Comparison of ENCODE assay signal across 6 cellular contexts in genomic region chr17:7383742-7384488, GRCh38. TPM values are rescaled to one million over a fixed set of nuclear protein-coding genes. Genes with fewer than 3 reads are reported as not detected.
A peak's percentile ranks its signal among the peaks of the same experiment; 100 is the strongest.
DNase-seq lines count a peak whose midpoint lies in the region; ATAC-seq and TF ChIP-seq lines count a peak whose summit lies in the region.

No MANE protein-coding gene starts in this region.

- H3K4me1 ChIP-seq in trophoblast cell (ENCODE audit: control insufficient read depth in 1 of 2, insufficient read depth in 2 of 2, low read length in 2 of 2) = peaks cover 24 to 25% of the 10 kb centered on the region in 2 experiments

- no peak overlapping the region for H2AFZ ChIP-seq in trophoblast cell (ENCODE audit: insufficient read depth, low read length, poor library complexity)

- no peak overlapping the region for H2BK120ac ChIP-seq in trophoblast cell (ENCODE audit: insufficient read depth, low read length, poor library complexity)

- H2BK5ac ChIP-seq in trophoblast cell (ENCODE audit: low read depth, low read length, poor library complexity) = no peak overlapping the region

- H4K12ac ChIP-seq in trophoblast cell (ENCODE audit: low read depth, low read length) = peak overlapping the region; percentile 22

- peak overlapping the region; percentile 66 for H3K4me2 ChIP-seq in trophoblast cell (ENCODE audit: low read length)

- H2AK5ac ChIP-seq in trophoblast cell (ENCODE audit: low read length) = no peak overlapping the region

- no peak overlapping the region for H3K23ac ChIP-seq in trophoblast cell (ENCODE audit: low read length)

- no peak overlapping the region for H3K27ac ChIP-seq in trophoblast cell (ENCODE audit: low read depth, low read length)

- peaks cover 7% of the 10 kb centered on the region for H3K79me1 ChIP-seq in trophoblast cell (ENCODE audit: low read length)

- H3K36me3 ChIP-seq in trophoblast cell (ENCODE audit: control insufficient read depth in 1 of 2, insufficient read depth in 2 of 2, low read length in 2 of 2) = peaks cover 24 to 33% of the 10 kb centered on the region in 2 experiments

- H3K27me3 ChIP-seq in trophoblast cell (ENCODE audit: insufficient read depth, low read length) = no peaks in the 10 kb centered on the region

- DNase-seq in NOMO-1 treated with DMSO at 0.1 percent for 48 hours (lab: John Stamatoyannopoulos, UW; ENCODE audit: unreplicated experiment) (peak; percentile 17), choroid plexus epithelial cell (ENCODE audit: low read depth) (no peak), trophoblast cell (peak; percentile 56 to 75), COR-L47 (lab: John Stamatoyannopoulos, UW) (no peak)

- H3K9ac ChIP-seq in trophoblast cell (ENCODE audit: low read length) = no peak overlapping the region

- H4K8ac ChIP-seq in trophoblast cell (ENCODE audit: low read depth, low read length) = no peak overlapping the region

- H3K4ac ChIP-seq in trophoblast cell (ENCODE audit: low read depth, low read length) = no peak overlapping the region

- no peak overlapping the region for H3K14ac ChIP-seq in trophoblast cell (ENCODE audit: low read length)

- peaks cover 4% of the 10 kb centered on the region for H3K9me3 ChIP-seq in trophoblast cell (ENCODE audit: insufficient read depth, low read depth, low read length)

- ATAC-seq in GM19025 (IDR thresholded peaks at IDR 0.05; ENCODE audit: low read depth, unreplicated experiment) (peak; percentile 87), GM18861 (IDR thresholded peaks at IDR 0.05; ENCODE audit: unreplicated experiment) (no peak)

- H3K18ac ChIP-seq in trophoblast cell (ENCODE audit: low read length) = no peak overlapping the region

- H4K91ac ChIP-seq in trophoblast cell (ENCODE audit: low read depth, low read length) = no peak overlapping the region

- no peak for TF ChIP-seq CTCF in choroid plexus epithelial cell (conservative IDR thresholded peaks at IDR 0.05; ENCODE audit: low read depth, low read length)

- no peaks in the 10 kb centered on the region for H3K79me2 ChIP-seq in trophoblast cell (ENCODE audit: control insufficient read depth, insufficient read depth, low read length, poor library complexity)

- H3K4me3 ChIP-seq in choroid plexus epithelial cell (ENCODE audit: low read depth, low read length) (peak overlapping the region; percentile 44), trophoblast cell (ENCODE audit: low read depth, low read length) (peak overlapping the region; percentile 51)

- WGBS in trophoblast cell (ENCODE audit: extremely low coverage, insufficient coverage, insufficient read length) = no CpG with 5 or more reads among the region's 65 CpGs

- no peak overlapping the region for H2BK12ac ChIP-seq in trophoblast cell (ENCODE audit: low read length)

RNA-seq across cellular contexts. Expression of gene TNK1, which starts 3.0 kb away (rescaled TPM):
- polyA plus RNA-seq in trophoblast cell (2013) = 3.4 TPM in 2 replicates

RNA-seq across cellular contexts. Expression of gene PLSCR3, which starts 10.4 kb away (rescaled TPM):
- 88.4 and 89.2 TPM in 2 replicates for polyA plus RNA-seq in trophoblast cell (2013)

RNA-seq across cellular contexts. Expression of gene TMEM256, which starts 20.0 kb away (rescaled TPM):
- polyA plus RNA-seq in trophoblast cell (2013) = 134 and 152 TPM in 2 replicates

RNA-seq across cellular contexts. Expression of gene NLGN2, which starts 23.7 kb away (rescaled TPM):
- 25.8 and 25.9 TPM in 2 replicates for polyA plus RNA-seq in trophoblast cell (2013)

RNA-seq across cellular contexts. Expression of gene TMEM95, which starts 29.0 kb away (rescaled TPM):
- polyA plus RNA-seq in trophoblast cell (2013) = not detected in 2 replicates

Comparison
In these comparisons a context has a peak if more than half of its experiments do, and no peak if none do; other contexts are left out.
1. DNase-seq: peak in NOMO-1 treated with DMSO at 0.1 percent for 48 hours (single experiment) and trophoblast cell (2 of 2); none in choroid plexus epithelial cell (single experiment) and COR-L47 (single experiment).